Comparison of ENCODE assay signal across 16 cellular contexts in genomic region chr2:26039603-26040367, GRCh38.
"Had no signal": no experiment of that assay in that cellular context is flagged by ENCODE, and none has a peak within 500 bp of the region (broad histone marks: within the 10 kb centered on the region; RNA-seq: fewer than 3 reads in every experiment).

No MANE protein-coding gene starts in this region.

- ATAC-seq: left cardiac atrium had no signal

- H3K9me3 Mint-ChIP-seq: activated CD4-positive, alpha-beta memory T cell treated with anti-CD3 and anti-CD28 coated beads for 36 hours; immature natural killer cell had no signal

- H3K27ac ChIP-seq: stomach, thoracic aorta, uterus had no signal

- DNase-seq: activated CD4-positive, alpha-beta memory T cell treated with anti-CD3 and anti-CD28 coated beads for 36 hours; activated CD4-positive, alpha-beta T cell treated with anti-CD3 and anti-CD28 coated beads for 1 hour; activated T-cell treated with anti-CD3 and anti-CD28 coated beads, Interleukin-2, amount 50 U/mL, for 48 hours; central memory CD4-positive, alpha-beta T cell; cortex of kidney; effector CD8-positive, alpha-beta T cell; hypothalamus; immature natural killer cell; left cardiac atrium; nephron progenitor cell; stimulated activated CD4-positive, alpha-beta T cell treated with anti-CD3 and anti-CD28 coated beads, Interleukin-15, amount 100 ng/mL, for 24 hours; stimulated activated CD4-positive, alpha-beta T cell treated with anti-CD3 and anti-CD28 coated beads, Interleukin-4, amount 100 ng/mL, for 4 hours; stomach; SW 1271; uterus had no signal

- H3K4me3 Mint-ChIP-seq: activated CD4-positive, alpha-beta memory T cell treated with anti-CD3 and anti-CD28 coated beads for 36 hours; immature natural killer cell; nephron progenitor cell had no signal

- H3K36me3 ChIP-seq: uterus had no signal

- H3K4me3 ChIP-seq: thoracic aorta, uterus had no signal

- H3K27me3 Mint-ChIP-seq: activated CD4-positive, alpha-beta memory T cell treated with anti-CD3 and anti-CD28 coated beads for 36 hours had no signal

- H3K36me3 Mint-ChIP-seq: immature natural killer cell had no signal

- H3K27me3 ChIP-seq: stomach, uterus had no signal

- H3K9me3 ChIP-seq: stomach, thoracic aorta, uterus had no signal

- H3K27ac Mint-ChIP-seq: activated CD4-positive, alpha-beta memory T cell treated with anti-CD3 and anti-CD28 coated beads for 36 hours; nephron progenitor cell had no signal
